Comparison of ENCODE assay signal across 19 cellular contexts in genomic region chr16:86048882-86049585, GRCh38.
DNase-seq lines count a peak whose midpoint lies in the region; ATAC-seq, FAIRE-seq and TF ChIP-seq lines count a peak whose summit lies in the region.
"Had no signal": no experiment of that assay in that cellular context is flagged by ENCODE, and none has a peak within 500 bp of the region (broad histone marks: within the 10 kb centered on the region; RNA-seq: fewer than 3 reads in every experiment).

No MANE protein-coding gene starts in this region.

- no peaks in the 10 kb centered on the region for H3K36me3 ChIP-seq in BLaER1 treated with 17β-estradiol and CSF1 and Interleukin-3, amounts not matched to agents 10 nM and 100 nM
- H3K36me3 ChIP-seq in PC-3 (ENCODE audit: low read depth, low read length) (no peaks in the 10 kb centered on the region), kidney (ENCODE audit: control insufficient read depth in 1 of 2, insufficient read depth in 2 of 2, low read length in 2 of 2) (no peaks in the 10 kb centered on the region), lower lobe of right lung (no peaks in the 10 kb centered on the region)
- H3K36me3 ChIP-seq: gastroesophageal sphincter had no signal

- no peaks in the 10 kb centered on the region for H3K79me2 ChIP-seq in PC-3 (ENCODE audit: low read length)

- H3K4me1 ChIP-seq in BLaER1 treated with 17β-estradiol and CSF1 and Interleukin-3, amounts not matched to agents 10 nM and 100 nM: peaks cover 13 to 53% (median 50%) of the 10 kb centered on the region in 10 experiments
- H3K4me1 ChIP-seq in PC-3 (ENCODE audit: insufficient read depth, low read length) (no peaks in the 10 kb centered on the region), kidney (ENCODE audit: control insufficient read depth in 1 of 2, insufficient read depth in 1 of 2, low read depth in 1 of 2, low read length in 2 of 2) (peaks cover 0 to 2% of the 10 kb centered on the region in 2 donors), lower lobe of right lung (peaks cover 8% of the 10 kb centered on the region)

- no peak for FAIRE-seq in kidney (lab: Jason Lieb, UNC)

- no peaks in the 10 kb centered on the region for H3K9me3 ChIP-seq in BLaER1 treated with 17β-estradiol and CSF1 and Interleukin-3, amounts not matched to agents 10 nM and 100 nM (replicated peaks in 1 of 11)
- H3K9me3 ChIP-seq in PC-3 (ENCODE audit: low read length): no peaks in the 10 kb centered on the region
- H3K9me3 ChIP-seq in kidney (ENCODE audit: control insufficient read depth in 1 of 2, low read length in 2 of 2): no peaks in the 10 kb centered on the region
- no peaks in the 10 kb centered on the region for H3K9me3 ChIP-seq in lower lobe of right lung
- H3K9me3 ChIP-seq: gastroesophageal sphincter had no signal

- no peaks in the 10 kb centered on the region for H3F3A ChIP-seq in PC-3 (ENCODE audit: low read length, unreplicated experiment)

- no peak overlapping the region for H3K4me3 ChIP-seq in BLaER1 treated with 17β-estradiol and CSF1 and Interleukin-3, amounts not matched to agents 10 nM and 100 nM
- H3K4me3 ChIP-seq in PC-3 (ENCODE audit: low read length) (no peak overlapping the region), kidney (ENCODE audit: low read length in 2 of 2) (no peak overlapping the region), lower lobe of right lung (no peak overlapping the region)
- H3K4me3 ChIP-seq: gastroesophageal sphincter, GM23248, skin epidermis had no signal

- no peak for ATAC-seq in PC-3
- ATAC-seq in lower lobe of right lung: no peak
- ATAC-seq: gastroesophageal sphincter, T-helper 17 cell had no signal

- CTCF ChIA-PET in PC-3 (lab: Charles Lee): no interaction called here

- peak overlapping the region in 9 of 11 experiments; percentile 59 to 82 (median 75); a peak in 17 of 22 replicates for H3K4me2 ChIP-seq in BLaER1 treated with 17β-estradiol and CSF1 and Interleukin-3, amounts not matched to agents 10 nM and 100 nM
- H3K4me2 ChIP-seq in PC-3 (ENCODE audit: low read length): no peak overlapping the region

- no peaks in the 10 kb centered on the region; a peak in 2 of 22 replicates for H4K20me1 ChIP-seq in BLaER1 treated with 17β-estradiol and CSF1 and Interleukin-3, amounts not matched to agents 10 nM and 100 nM
- no peaks in the 10 kb centered on the region for H4K20me1 ChIP-seq in PC-3 (ENCODE audit: low read length)

- no peak overlapping the region for H2AFZ ChIP-seq in PC-3 (ENCODE audit: low read length)
- H2AFZ ChIP-seq: GM23248 had no signal

- H3K27me3 ChIP-seq in BLaER1 treated with 17β-estradiol and CSF1 and Interleukin-3, amounts not matched to agents 10 nM and 100 nM: peaks cover 0 to 15% (median 0%) of the 10 kb centered on the region in 11 experiments; a peak in 2 of 22 replicates
- H3K27me3 ChIP-seq in PC-3 (ENCODE audit: low read length) (peaks cover 55% of the 10 kb centered on the region), lower lobe of right lung (ENCODE audit: low read depth) (peaks cover 12% of the 10 kb centered on the region)
- H3K27me3 ChIP-seq: gastroesophageal sphincter had no signal

- H3K9ac ChIP-seq in BLaER1 treated with 17β-estradiol and CSF1 and Interleukin-3, amounts not matched to agents 10 nM and 100 nM: no peak overlapping the region
- H3K9ac ChIP-seq in PC-3 (ENCODE audit: low read length) (no peak overlapping the region), kidney (ENCODE audit: low read length in 2 of 2) (no peak overlapping the region)
- H3K9ac ChIP-seq: GM23248 had no signal

- H3K27ac ChIP-seq in BLaER1 treated with 17β-estradiol and CSF1 and Interleukin-3, amounts not matched to agents 10 nM and 100 nM: no peak overlapping the region
- H3K27ac ChIP-seq in PC-3 (ENCODE audit: low read length): no peak overlapping the region
- H3K27ac ChIP-seq in kidney (ENCODE audit: low read depth in 2 of 2, low read length in 2 of 2): no peak overlapping the region
- no peak overlapping the region for H3K27ac ChIP-seq in lower lobe of right lung
- H3K27ac ChIP-seq: epithelial cell of prostate, gastroesophageal sphincter, GM23248, skin epidermis had no signal

- DNase-seq in PC-3: no peak
- peak; percentile 44 for DNase-seq in kidney
- no peak for DNase-seq in lower lobe of right lung
- no peak for DNase-seq in activated gamma-delta T cell (lab: John Stamatoyannopoulos, UW)
- DNase-seq in germinal center (ENCODE audit: low spot score): no peak
- no peak for DNase-seq in inferior parietal cortex (ENCODE audit: extremely low spot score)
- DNase-seq: activated CD4-positive, CD25-positive, alpha-beta regulatory T cell treated with anti-CD3 and anti-CD28 coated beads, Interleukin-2, amount 50 U/mL, for 72 hours; activated naive CD4-positive, alpha-beta T cell; COR-L47; GM23248; naive B cell; NCI-H1417; stimulated activated CD4-positive, alpha-beta T cell treated with anti-CD3 and anti-CD28 coated beads, Interleukin-4, amount 100 ng/mL, for 24 hours; T-helper 17 cell had no signal

- H3K9me2 ChIP-seq in PC-3 (replicated peaks; ENCODE audit: low read length): no peaks in the 10 kb centered on the region

- TF ChIP-seq CTCF in GM12874 (IDR thresholded peaks at IDR 0.05; ENCODE audit: insufficient read depth, low read depth, low read length) (0 out of 2 replicates have a peak, but pooled peaks have one; percentile 13), PC-3 (conservative IDR thresholded peaks at IDR 0.05; ENCODE audit: low read depth, low read length) (0 out of 2 replicates have a peak, but pooled peaks have one; percentile 15), kidney (IDR thresholded peaks at IDR 0.05; ENCODE audit: borderline replicate concordance, extremely low read depth, insufficient read depth) (no peak), lower lobe of right lung (IDR thresholded peaks at IDR 0.05) (no peak)

- POLR2A ChIA-PET in PC-3 (lab: Charles Lee; ENCODE audit: unreplicated experiment): interaction anchor here (0.7 kb wide), 1 partner anchor 1757 kb away, joined by 3 read pairs; no protein-coding TSS in a partner anchor

- intact Hi-C loops in PC-3 (cut with micrococcal nuclease): no loop called here
- intact Hi-C loops in kidney (cut with DNase I): no loop called here
- intact Hi-C loops in lower lobe of right lung (cut with DNase I): no loop called here

- BruUV-seq in PC-3 (replicated peaks; lab: Mats Ljungman, UMichigan): no TSS peak

Comparison
In these comparisons a context has a peak if more than half of its experiments do, and no peak if none do; other contexts are left out.
1. CTCF ChIP-seq: peak in GM12874 (single experiment) and PC-3 (single experiment); none in kidney (single experiment) and lower lobe of right lung (single experiment).